8 cellular contexts compared by ENCODE assay signal in the genomic region with DNA sequence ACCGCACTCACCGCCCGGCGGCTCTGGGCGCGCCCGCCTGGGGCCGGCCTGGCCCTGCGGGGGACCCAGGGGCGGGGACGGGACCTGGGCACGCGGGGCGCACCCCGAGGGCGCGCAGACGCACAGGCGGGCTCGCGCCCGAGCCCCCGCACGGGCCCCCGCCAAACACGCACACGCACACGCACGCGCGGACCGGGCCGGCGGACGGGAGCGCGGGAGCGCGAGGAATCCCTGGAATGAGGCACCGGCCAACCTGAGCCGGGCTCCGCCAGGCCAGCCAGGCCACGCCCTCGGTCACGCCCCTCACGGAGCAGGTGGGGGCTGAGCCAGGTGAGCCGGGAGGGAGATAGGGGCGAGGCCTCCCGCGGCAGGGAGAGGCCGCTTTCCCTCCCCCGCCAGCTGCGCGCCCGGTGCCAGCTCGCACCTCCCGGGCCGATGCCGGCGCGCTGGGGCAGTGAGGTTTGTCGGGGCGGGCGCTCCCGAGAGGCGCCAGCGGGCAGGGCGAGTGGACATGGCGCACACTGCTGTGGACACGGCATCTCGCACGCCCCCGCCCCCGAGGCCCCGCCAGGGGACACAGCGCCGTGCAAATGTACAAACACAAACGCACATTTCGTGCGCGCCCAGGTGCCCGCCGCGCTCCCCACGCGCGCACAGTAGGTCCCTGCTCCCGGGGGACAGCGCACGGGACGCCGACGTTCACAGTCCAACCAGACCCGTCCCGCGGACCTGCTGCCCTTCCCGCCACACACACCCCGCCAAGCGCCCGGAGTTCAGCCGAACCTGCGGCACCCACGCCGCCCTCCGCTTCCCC.
A peak's percentile ranks its signal among the peaks of the same experiment; 100 is the strongest.
DNase-seq lines count a peak whose midpoint lies in the region; ATAC-seq, FAIRE-seq and TF ChIP-seq lines count a peak whose summit lies in the region.

No MANE protein-coding gene starts in this region.

- CTCF ChIA-PET in A549 (lab: Yijun Ruan, JAX): no interaction called here

- DNase-seq in A549 (ENCODE audit: low read depth in 1 of 2, low spot score in 1 of 2): peak; percentile 80 to 89
- peak; percentile 83 for DNase-seq in NCI-H345 treated with DMSO at 0.1 percent for 48 hours (lab: John Stamatoyannopoulos, UW; ENCODE audit: unreplicated experiment)
- DNase-seq in activated CD8-positive, alpha-beta memory T cell treated with anti-CD3 and anti-CD28 coated beads, Interleukin-2, amount 50 U/mL, for 4 hours: peak; percentile 85
- DNase-seq in mesenteric fat pad (ENCODE audit: low spot score): peak; percentile 91
- DNase-seq in stimulated activated CD8-positive, alpha-beta memory T cell treated with anti-CD3 and anti-CD28 coated beads, Interleukin-15, amount 100 ng/mL, for 24 hours (ENCODE audit: low read depth): peak; percentile 29

- H3K4me1 ChIP-seq in A549 (peaks cover 25% of the 10 kb centered on the region), endocrine pancreas (ENCODE audit: control insufficient read depth, insufficient read depth, low read length) (peaks cover 5% of the 10 kb centered on the region)

- WGBS in A549 (ENCODE audit: missing lambda C conversion rate): no CpG with 5 or more reads among the region's 105 CpGs

- POLR2A ChIA-PET in A549 (lab: Yijun Ruan, JAX): no interaction called here

- H3K36me3 ChIP-seq in endocrine pancreas (ENCODE audit: control insufficient read depth, insufficient read depth, low read length): no peaks in the 10 kb centered on the region

- H3K4me3 ChIP-seq in A549 (peak overlapping the region; percentile 63), endocrine pancreas (ENCODE audit: control insufficient read depth, insufficient read depth, low read length) (no peak overlapping the region)

- H3K27me3 ChIP-seq in endocrine pancreas (ENCODE audit: control insufficient read depth, insufficient read depth, low read length): no peaks in the 10 kb centered on the region

- peak overlapping the region; percentile 88 for H3K9ac ChIP-seq in endocrine pancreas (ENCODE audit: control insufficient read depth, insufficient read depth, low read length)

- H3K9me3 ChIP-seq in A549 (no peaks in the 10 kb centered on the region), endocrine pancreas (ENCODE audit: control insufficient read depth, low read length) (no peaks in the 10 kb centered on the region)

- no peak for TF ChIP-seq POLR2A in A549 (IDR thresholded peaks at IDR 0.05; ENCODE audit: low read length)

- peak overlapping the region; percentile 88 for H3K4me2 ChIP-seq in A549

- ATAC-seq in A549 (peak; percentile 79), GM18520 (IDR thresholded peaks at IDR 0.05; ENCODE audit: unreplicated experiment) (peak; percentile 59), HG03066 (IDR thresholded peaks at IDR 0.05; ENCODE audit: low read depth, unreplicated experiment) (peak; percentile 60)

- no peak for TF ChIP-seq CTCF in A549 (IDR thresholded peaks at IDR 0.05)

- TF ChIP-seq RAD21 in A549 (conservative IDR thresholded peaks at IDR 0.05 in 1 of 2, IDR thresholded peaks at IDR 0.05 in 1 of 2): no peak

- no peak for TF ChIP-seq EP300 in A549 (IDR thresholded peaks at IDR 0.05)

- peak overlapping the region; percentile 85 to 95 for H3K27ac ChIP-seq in A549

- FAIRE-seq in A549 (lab: Jason Lieb, UNC): no peak

TF ChIP-seq in A549, 52 proteins besides CTCF, POLR2A, EP300 and RAD21:
- TF ChIP-seq, protein P1, sequence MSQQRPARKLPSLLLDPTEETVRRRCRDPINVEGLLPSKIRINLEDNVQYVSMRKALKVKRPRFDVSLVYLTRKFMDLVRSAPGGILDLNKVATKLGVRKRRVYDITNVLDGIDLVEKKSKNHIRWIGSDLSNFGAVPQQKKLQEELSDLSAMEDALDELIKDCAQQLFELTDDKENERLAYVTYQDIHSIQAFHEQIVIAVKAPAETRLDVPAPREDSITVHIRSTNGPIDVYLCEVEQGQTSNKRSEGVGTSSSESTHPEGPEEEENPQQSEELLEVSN (IDR thresholded peaks at IDR 0.05; ENCODE audit: borderline replicate concordance, low read depth): peak; percentile 39
- TF ChIP-seq MAFK (IDR thresholded peaks at IDR 0.05; ENCODE audit: partially characterized antibody) (no peak), FOSL2 (IDR thresholded peaks at IDR 0.05) (no peak), FOSL2 (CRISPR knock-in tag; IDR thresholded peaks at IDR 0.05) (no peak), BHLHE40 (IDR thresholded peaks at IDR 0.05; ENCODE audit: low read depth, low read length) (no peak)
- TF ChIP-seq, protein P2, sequence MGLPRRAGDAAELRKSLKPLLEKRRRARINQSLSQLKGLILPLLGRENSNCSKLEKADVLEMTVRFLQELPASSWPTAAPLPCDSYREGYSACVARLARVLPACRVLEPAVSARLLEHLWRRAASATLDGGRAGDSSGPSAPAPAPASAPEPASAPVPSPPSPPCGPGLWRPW (IDR thresholded peaks at IDR 0.05): no peak
TF ChIP-seq in A549: peak in this region for 1.

Comparison
In these comparisons a context has a peak if more than half of its experiments do, and no peak if none do; other contexts are left out.
1. DNase-seq: peak in every context shown above with its lines; median percentile 91 in mesenteric fat pad; 85 in activated CD8-positive, alpha-beta memory T cell treated with anti-CD3 and anti-CD28 coated beads, Interleukin-2, amount 50 U/mL, for 4 hours; 84 in A549; 83 in NCI-H345 treated with DMSO at 0.1 percent for 48 hours; 29 in stimulated activated CD8-positive, alpha-beta memory T cell treated with anti-CD3 and anti-CD28 coated beads, Interleukin-15, amount 100 ng/mL, for 24 hours.